Comparison of ENCODE assay signal across 18 cellular contexts in the genomic region with DNA sequence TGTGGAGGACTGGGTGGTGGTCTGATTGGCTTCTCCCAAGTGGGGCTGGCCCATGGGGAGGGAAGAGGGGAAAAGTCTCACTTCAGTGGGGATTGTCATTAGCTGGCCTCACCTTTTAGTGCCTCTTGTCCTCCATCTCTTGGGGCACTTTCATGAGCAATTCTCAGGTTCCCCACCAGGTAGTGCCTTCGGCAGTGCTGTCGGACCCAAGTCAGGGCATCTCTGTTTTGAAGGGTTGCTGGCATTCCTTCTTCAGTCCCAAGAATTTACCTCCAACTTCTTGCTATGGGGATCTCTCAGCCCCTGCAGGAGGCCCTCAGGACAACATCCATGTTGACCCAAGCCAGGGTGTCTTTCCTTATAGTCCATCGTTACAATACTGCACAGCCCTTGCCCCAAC. TPM values are rescaled to one million over a fixed set of nuclear protein-coding genes. Genes with fewer than 3 reads are reported as not detected.
DNase-seq lines count a peak whose midpoint lies in the region; ATAC-seq and TF ChIP-seq lines count a peak whose summit lies in the region.
"Had no signal": no experiment of that assay in that cellular context is flagged by ENCODE, and none has a peak within 500 bp of the region (broad histone marks: within the 10 kb centered on the region; RNA-seq: fewer than 3 reads in every experiment).

No MANE protein-coding gene starts in this region.

- TF ChIP-seq CTCF in GM12864 (IDR thresholded peaks at IDR 0.05; ENCODE audit: low read depth, low read length, missing control alignments) (peak; percentile 4), Loucy (conservative IDR thresholded peaks at IDR 0.05; ENCODE audit: low read length) (peak; percentile 30; the same call in 1 of the 2 replicates), endodermal cell (conservative IDR thresholded peaks at IDR 0.05) (peak; percentile 64), progenitor cell of endocrine pancreas (IDR thresholded peaks at IDR 0.05; ENCODE audit: unreplicated experiment) (no peak), gastroesophageal sphincter (IDR thresholded peaks at IDR 0.05) (no peak)

- H3K27me3 ChIP-seq in Loucy (ENCODE audit: insufficient read depth, low read length, poor library complexity, severe bottlenecking) (no peaks in the 10 kb centered on the region), endodermal cell (ENCODE audit: control insufficient read depth, insufficient read depth, low read length, poor library complexity, severe bottlenecking) (no peaks in the 10 kb centered on the region), gastroesophageal sphincter (no peaks in the 10 kb centered on the region)

- no peak overlapping the region for H3K4me3 ChIP-seq in GM12864 (ENCODE audit: low read depth, low read length)
- H3K4me3 ChIP-seq in Loucy (ENCODE audit: low read length, poor library complexity, severe bottlenecking), result no peak overlapping the region
- H3K4me3 ChIP-seq in endodermal cell (ENCODE audit: low read length), result no peak overlapping the region
- H3K4me3 ChIP-seq in gastroesophageal sphincter, result no peak overlapping the region

- no peaks in the 10 kb centered on the region for H3K79me2 ChIP-seq in Loucy (ENCODE audit: insufficient read depth, low read length)

- ATAC-seq in HG03469 (IDR thresholded peaks at IDR 0.05; ENCODE audit: unreplicated experiment) (no peak), gastroesophageal sphincter (no peak)
- ATAC-seq in activated T-helper 17 cell treated with anti-CD3 and anti-CD28 coated beads, Interleukin-2, amount 50 U/mL, for 72 hours (replicated peaks), result no peak
- ATAC-seq: PC-3 had no signal

- no peak overlapping the region for H3K4me2 ChIP-seq in Loucy (ENCODE audit: low read depth, low read length, poor library complexity, severe bottlenecking)
- H3K4me2 ChIP-seq: SK-N-SH had no signal

- no peaks in the 10 kb centered on the region for H4K20me1 ChIP-seq in Loucy (ENCODE audit: insufficient read depth, low read length, poor library complexity, severe bottlenecking)

- H3K27me3 Mint-ChIP-seq in endodermal cell (ENCODE audit: insufficient read depth), result no peaks in the 10 kb centered on the region
- peaks cover 4% of the 10 kb centered on the region for H3K27me3 Mint-ChIP-seq in progenitor cell of endocrine pancreas
- peaks cover 3% of the 10 kb centered on the region for H3K27me3 Mint-ChIP-seq in activated T-helper 17 cell treated with anti-CD3 and anti-CD28 coated beads, Interleukin-2, amount 50 U/mL, for 72 hours

- H3K4me3 Mint-ChIP-seq in endodermal cell, result no peak overlapping the region
- no peak overlapping the region for H3K4me3 Mint-ChIP-seq in progenitor cell of endocrine pancreas (ENCODE audit: low read depth)
- no peak overlapping the region for H3K4me3 Mint-ChIP-seq in activated T-helper 17 cell treated with anti-CD3 and anti-CD28 coated beads, Interleukin-2, amount 50 U/mL, for 72 hours
- H3K4me3 Mint-ChIP-seq: CD14-positive monocyte had no signal

- no peaks in the 10 kb centered on the region for H3K9me2 ChIP-seq in Loucy (replicated peaks; ENCODE audit: low read depth, low read length)
- H3K9me2 ChIP-seq: SK-N-SH had no signal

- 94 to 96% methylated on average over 2 to 3 of the region's 3 CpGs for WGBS in endodermal cell (ENCODE audit: insufficient coverage in 1 of 2, insufficient read length in 1 of 2), 2 experiments
- 80 to 94% methylated on average over 1 to 2 of the region's 3 CpGs for WGBS in gastroesophageal sphincter (ENCODE audit: low coverage in 1 of 2), 2 donors

- no peak for DNase-seq in GM12864 (ENCODE audit: low read depth)
- DNase-seq in endodermal cell, result peak; percentile 70
- no peak for DNase-seq in progenitor cell of endocrine pancreas (ENCODE audit: low spot score, unreplicated experiment)
- DNase-seq: DMS79 treated with DMSO at 0.1 percent for 48 hours, HCEC 1CT, KBM-7, NCI-H187 treated with DMSO at 0.1 percent for 48 hours, NCI-H226, NCI-H524 treated with DMSO at 0.1 percent for 48 hours, RPMI8226, SHP77 treated with DMSO at 0.1 percent for 48 hours, SK-N-SH had no signal

- no peak overlapping the region for H3K27ac Mint-ChIP-seq in endodermal cell
- peak overlapping the region; percentile 12 for H3K27ac Mint-ChIP-seq in progenitor cell of endocrine pancreas
- no peak overlapping the region for H3K27ac Mint-ChIP-seq in activated T-helper 17 cell treated with anti-CD3 and anti-CD28 coated beads, Interleukin-2, amount 50 U/mL, for 72 hours

- no peak overlapping the region for H2AFZ ChIP-seq in Loucy (ENCODE audit: low read length)

- H3K36me3 Mint-ChIP-seq in endodermal cell (ENCODE audit: low read depth) (no peaks in the 10 kb centered on the region), progenitor cell of endocrine pancreas (ENCODE audit: insufficient read depth) (no peaks in the 10 kb centered on the region)
- H3K36me3 Mint-ChIP-seq in activated T-helper 17 cell treated with anti-CD3 and anti-CD28 coated beads, Interleukin-2, amount 50 U/mL, for 72 hours (ENCODE audit: low read depth), result no peaks in the 10 kb centered on the region

- H3K27ac ChIP-seq in endodermal cell (ENCODE audit: low read depth, low read length) (no peak overlapping the region), gastroesophageal sphincter (no peak overlapping the region)

- no peaks in the 10 kb centered on the region for H3K9me3 Mint-ChIP-seq in endodermal cell
- H3K9me3 Mint-ChIP-seq in progenitor cell of endocrine pancreas (ENCODE audit: low read depth), result no peaks in the 10 kb centered on the region
- no peaks in the 10 kb centered on the region for H3K9me3 Mint-ChIP-seq in activated T-helper 17 cell treated with anti-CD3 and anti-CD28 coated beads, Interleukin-2, amount 50 U/mL, for 72 hours

- H3F3A ChIP-seq in Loucy (ENCODE audit: low read depth), result no peaks in the 10 kb centered on the region

- H3K36me3 ChIP-seq in Loucy (ENCODE audit: insufficient read depth, low read length) (no peaks in the 10 kb centered on the region), endodermal cell (ENCODE audit: control insufficient read depth, insufficient read depth, low read length) (no peaks in the 10 kb centered on the region), gastroesophageal sphincter (no peaks in the 10 kb centered on the region)

- H3K9me3 ChIP-seq in Loucy (ENCODE audit: insufficient read depth, low read depth, low read length) (no peaks in the 10 kb centered on the region), endodermal cell (ENCODE audit: control insufficient read depth, low read length) (no peaks in the 10 kb centered on the region), gastroesophageal sphincter (no peaks in the 10 kb centered on the region)
- H3K9me3 ChIP-seq: SK-N-SH had no signal

- H3K4me1 Mint-ChIP-seq in endodermal cell, result peaks cover 29% of the 10 kb centered on the region
- H3K4me1 Mint-ChIP-seq in progenitor cell of endocrine pancreas (ENCODE audit: low read depth), result peaks cover 41% of the 10 kb centered on the region
- no peaks in the 10 kb centered on the region for H3K4me1 Mint-ChIP-seq in activated T-helper 17 cell treated with anti-CD3 and anti-CD28 coated beads, Interleukin-2, amount 50 U/mL, for 72 hours

- H3K9ac ChIP-seq in Loucy (ENCODE audit: low read depth, low read length, poor library complexity, severe bottlenecking) (no peak overlapping the region), endodermal cell (ENCODE audit: extremely low read depth, low read length, poor library complexity, severe bottlenecking) (no peak overlapping the region)
- H3K9ac ChIP-seq: SK-N-SH had no signal

- no peak for TF ChIP-seq POLR2A in gastroesophageal sphincter (IDR thresholded peaks at IDR 0.05)

- TF ChIP-seq EP300 in gastroesophageal sphincter (IDR thresholded peaks at IDR 0.05), result no peak

- peaks cover 13% of the 10 kb centered on the region for H3K4me1 ChIP-seq in Loucy (ENCODE audit: insufficient read depth, low read length, poor library complexity, severe bottlenecking)
- H3K4me1 ChIP-seq in endodermal cell (ENCODE audit: control insufficient read depth, insufficient read depth, low read length), result no peaks in the 10 kb centered on the region
- no peaks in the 10 kb centered on the region for H3K4me1 ChIP-seq in gastroesophageal sphincter

RNA-seq across cellular contexts. Expression of gene F3, which starts 54.7 kb away (rescaled TPM):
- total RNA-seq in endodermal cell (10 to 100 TPM; 27.6 to 38.1 TPM), progenitor cell of endocrine pancreas (84.9 and 95.0 TPM in 2 replicates), gastroesophageal sphincter (100 to 1,000 TPM in 1 of 4 donors, 10 to 100 TPM in 3; 15.4 to 110 (median 19.0) TPM)
- polyA plus RNA-seq in endodermal cell (2013, experiment 1 of 2), result 13.1 TPM
- 11.4 TPM for polyA plus RNA-seq in endodermal cell (2013, experiment 2 of 2)
- not detected for total RNA-seq in activated T-helper 17 cell treated with anti-CD3 and anti-CD28 coated beads, Interleukin-2, amount 50 U/mL, for 72 hours

Comparison
In these comparisons a context has a peak if more than half of its experiments do, and no peak if none do; other contexts are left out.
1. CTCF ChIP-seq: peak in GM12864 (single experiment), Loucy (single experiment) and endodermal cell (single experiment); none in progenitor cell of endocrine pancreas (single experiment) and gastroesophageal sphincter (0 of 4).
2. RNA of gene F3, which starts 54.7 kb away (total RNA-seq): 84.9 to 95.0 TPM in progenitor cell of endocrine pancreas, 27.6 to 38.1 TPM in endodermal cell and 15.4 to 110 TPM in gastroesophageal sphincter; not detected in activated T-helper 17 cell treated with anti-CD3 and anti-CD28 coated beads, Interleukin-2, amount 50 U/mL, for 72 hours; every median in the first group is over 10 times any median in the second.